ENCODE assay signal across 20 cellular contexts in the genomic region with DNA sequence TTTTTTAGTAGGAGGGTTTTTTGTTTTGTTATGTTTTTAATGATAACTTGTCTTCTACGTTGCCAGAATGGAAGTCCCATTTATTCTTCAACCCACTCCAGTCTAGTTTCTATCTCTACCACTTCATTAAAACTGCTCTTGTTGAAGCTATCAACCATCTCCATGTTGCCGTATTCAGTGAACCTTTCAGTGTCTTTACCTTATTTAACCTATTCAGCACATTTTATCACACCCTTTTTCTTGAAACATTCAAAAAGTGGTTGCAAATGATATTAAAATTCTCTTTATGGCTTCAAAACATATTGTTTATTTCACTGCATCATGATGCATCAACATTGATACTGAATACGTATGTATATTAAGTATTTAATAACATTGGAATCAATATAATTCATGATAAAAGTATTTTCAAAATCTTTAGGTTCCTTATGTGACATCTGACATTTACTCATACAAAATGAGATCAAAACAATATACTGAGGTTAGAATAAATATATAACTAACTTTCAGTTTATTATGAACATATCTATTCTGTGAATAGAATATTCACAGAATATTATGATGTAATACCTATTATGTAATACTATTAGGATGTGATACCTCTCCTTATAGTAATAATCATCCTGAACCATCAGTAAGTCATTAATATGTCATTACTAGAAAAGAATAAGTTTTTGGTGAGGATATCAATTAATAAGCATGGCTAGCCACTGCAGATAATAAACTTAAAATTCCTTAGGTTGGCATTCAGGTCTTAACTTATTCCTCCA. TPM values are rescaled to one million over a fixed set of nuclear protein-coding genes. Genes with fewer than 3 reads are reported as not detected.
A peak's percentile ranks its signal among the peaks of the same experiment; 100 is the strongest.
DNase-seq lines count a peak whose midpoint lies in the region; ATAC-seq, FAIRE-seq and TF ChIP-seq lines count a peak whose summit lies in the region.
"Had no signal": no experiment of that assay in that cellular context is flagged by ENCODE, and none has a peak within 500 bp of the region (broad histone marks: within the 10 kb centered on the region; RNA-seq: fewer than 3 reads in every experiment).

No MANE protein-coding gene starts in this region.

- H3K4me3 ChIP-seq in A549, result no peak overlapping the region
- no peak overlapping the region for H3K4me3 ChIP-seq in HEK293 (ENCODE audit: low read depth, low read length)
- no peak overlapping the region for H3K4me3 ChIP-seq in K562
- no peak overlapping the region for H3K4me3 ChIP-seq in small intestine (ENCODE audit: low read depth in 1 of 2, low read length in 2 of 2)
- H3K4me3 ChIP-seq in H7 (ENCODE audit: insufficient read depth, low read depth, low read length), result no peak overlapping the region
- H3K4me3 ChIP-seq: BLaER1 treated with 17β-estradiol and CSF1 and Interleukin-3, amounts not matched to agents 10 nM and 100 nM; GM12878; GM23338; HAP-1 had no signal

- peaks cover 3 to 8% of the 10 kb centered on the region in 2 experiments; a peak in 1 of 5 replicates for H3K27me3 ChIP-seq in K562 (ENCODE audit: control insufficient read depth in 2 of 2, insufficient read depth in 2 of 2, low read length in 2 of 2)
- no peaks in the 10 kb centered on the region for H3K27me3 ChIP-seq in small intestine (ENCODE audit: control insufficient read depth in 2 of 2, insufficient read depth in 2 of 2, low read length in 2 of 2)
- no peaks in the 10 kb centered on the region; the same call in 1 of the 2 replicates for H3K27me3 ChIP-seq in H7 (ENCODE audit: control insufficient read depth, insufficient read depth, low read length)
- H3K27me3 ChIP-seq: BLaER1 treated with 17β-estradiol and CSF1 and Interleukin-3, amounts not matched to agents 10 nM and 100 nM had no signal

- no peak for TF ChIP-seq POLR2A in A549 (IDR thresholded peaks at IDR 0.05; ENCODE audit: low read length)
- no peak for TF ChIP-seq POLR2A in K562 (conservative IDR thresholded peaks at IDR 0.05)

- H3K27ac ChIP-seq in A549 (no peak overlapping the region), HEK293 (ENCODE audit: extremely low read depth, low read depth, low read length) (no peak overlapping the region), K562 (ENCODE audit: extremely low read depth, low read depth, low read length) (no peak overlapping the region), small intestine (ENCODE audit: low read depth in 1 of 2, low read length in 1 of 2) (no peak overlapping the region)
- H3K27ac ChIP-seq: BLaER1 treated with 17β-estradiol and CSF1 and Interleukin-3, amounts not matched to agents 10 nM and 100 nM had no signal

- WGBS in A549 (ENCODE audit: missing lambda C conversion rate), result 35% methylated on average over 3 of the region's 3 CpGs
- WGBS in K562 (ENCODE audit: insufficient coverage, low coverage, missing lambda C conversion rate), result 4% methylated on average over 3 of the region's 3 CpGs
- WGBS in small intestine, 3 donors, result 74 to 78% (median 76%) methylated on average over 3 of the region's 3 CpGs

- no peak overlapping the region for H3K9ac ChIP-seq in K562 (ENCODE audit: insufficient read depth in 1 of 2, low read depth in 2 of 2, low read length in 2 of 2)
- H3K9ac ChIP-seq: BLaER1 treated with 17β-estradiol and CSF1 and Interleukin-3, amounts not matched to agents 10 nM and 100 nM had no signal

- no peak for TF ChIP-seq CTCF in A549 (IDR thresholded peaks at IDR 0.05)
- no peak for TF ChIP-seq CTCF in HEK293 (tag by site-specific recombination; IDR thresholded peaks at IDR 0.05)
- TF ChIP-seq CTCF in K562 (IDR thresholded peaks at IDR 0.05 in 2 of 3, conservative IDR thresholded peaks at IDR 0.05 in 1 of 3; ENCODE audit: insufficient read depth in 2 of 3, low read depth in 1 of 3, low read length in 3 of 3), result no peak

- H4K20me1 ChIP-seq in K562 (replicated peaks; ENCODE audit: control insufficient read depth, insufficient read depth, low read length), result no peaks in the 10 kb centered on the region
- H4K20me1 ChIP-seq: BLaER1 treated with 17β-estradiol and CSF1 and Interleukin-3, amounts not matched to agents 10 nM and 100 nM had no signal

- FAIRE-seq in A549 (lab: Jason Lieb, UNC), result peak; percentile 68
- FAIRE-seq in K562 (lab: Jason Lieb, UNC), result no peak
- peak; percentile 26 for FAIRE-seq in small intestine (lab: Jason Lieb, UNC)
- FAIRE-seq in frontal cortex (lab: Jason Lieb, UNC), result no peak
- FAIRE-seq: GM12878, GM19239 had no signal

- TF ChIP-seq EP300 in A549 (IDR thresholded peaks at IDR 0.05) (no peak), K562 (IDR thresholded peaks at IDR 0.05; ENCODE audit: low read length) (no peak)

- POLR2A ChIA-PET in A549 (lab: Yijun Ruan, JAX) (no interaction called here), HEK293 (lab: Yijun Ruan, JAX) (no interaction called here), K562 (lab: Yijun Ruan, JAX) (no interaction called here)

- no peaks in the 10 kb centered on the region for H3K79me2 ChIP-seq in K562 (ENCODE audit: control insufficient read depth, insufficient read depth, low read length)

- H2AFZ ChIP-seq in K562 (ENCODE audit: low read depth, low read length), result no peak overlapping the region
- H2AFZ ChIP-seq: GM23338 had no signal

- in situ Hi-C loops in K562 (cut with MboI), result no loop called here

- TF ChIP-seq RAD21 in A549 (conservative IDR thresholded peaks at IDR 0.05 in 1 of 2, IDR thresholded peaks at IDR 0.05 in 1 of 2) (no peak), K562 (CRISPR knock-in tag; conservative IDR thresholded peaks at IDR 0.05 in 1 of 2, IDR thresholded peaks at IDR 0.05 in 1 of 2) (no peak)

- no peaks in the 10 kb centered on the region for H3K36me3 ChIP-seq in HEK293 (ENCODE audit: control insufficient read depth in 2 of 2, insufficient read depth in 1 of 2, low read length in 2 of 2)
- H3K36me3 ChIP-seq in K562 (ENCODE audit: control insufficient read depth, insufficient read depth, low read length), result no peaks in the 10 kb centered on the region
- H3K36me3 ChIP-seq in small intestine (ENCODE audit: control insufficient read depth in 2 of 2, insufficient read depth in 2 of 2, low read length in 2 of 2), result no peaks in the 10 kb centered on the region
- no peaks in the 10 kb centered on the region for H3K36me3 ChIP-seq in H7 (replicated peaks; ENCODE audit: control insufficient read depth, insufficient read depth, low read length)
- H3K36me3 ChIP-seq: BE2C; BLaER1 treated with 17β-estradiol and CSF1 and Interleukin-3, amounts not matched to agents 10 nM and 100 nM; HAP-1 had no signal

- no TSS peak for BruUV-seq in K562 (replicated peaks; lab: Mats Ljungman, UMichigan)

- intact Hi-C loops in K562 (cut with micrococcal nuclease) (no loop called here), posterior cingulate gyrus (cut with DNase I) (no loop called here)

- H3K9me3 ChIP-seq in A549 (no peaks in the 10 kb centered on the region), HEK293 (ENCODE audit: control insufficient read depth, insufficient read depth, low read depth, low read length) (no peaks in the 10 kb centered on the region), K562 (replicated peaks; ENCODE audit: control insufficient read depth, insufficient read depth, low read depth, low read length) (no peaks in the 10 kb centered on the region), small intestine (ENCODE audit: control insufficient read depth, low read depth) (no peaks in the 10 kb centered on the region)
- H3K9me3 ChIP-seq: BE2C, HAP-1 had no signal

- H3K4me1 ChIP-seq in A549 (no peaks in the 10 kb centered on the region), HEK293 (ENCODE audit: control insufficient read depth, insufficient read depth, low read length) (no peaks in the 10 kb centered on the region), K562 (replicated peaks in 1 of 2; ENCODE audit: control insufficient read depth in 2 of 2, insufficient read depth in 2 of 2, low read length in 2 of 2) (no peaks in the 10 kb centered on the region), small intestine (ENCODE audit: control insufficient read depth in 2 of 2, insufficient read depth in 1 of 2, low read depth in 1 of 2, low read length in 1 of 2) (no peaks in the 10 kb centered on the region)
- H3K4me1 ChIP-seq: BE2C, HAP-1 had no signal

- H3K9me1 ChIP-seq in K562 (ENCODE audit: control insufficient read depth, insufficient read depth, low read length), result no peaks in the 10 kb centered on the region

- DNase-seq in A549 (ENCODE audit: low read depth in 1 of 2, low spot score in 1 of 2), result no peak
- no peak for DNase-seq in K562 (ENCODE audit: extremely low read depth in 1 of 4, low spot score in 3 of 4)
- no peak for DNase-seq in small intestine
- DNase-seq in DMS53 (lab: John Stamatoyannopoulos, UW), result no peak
- DNase-seq in H7, result no peak
- DNase-seq in posterior cingulate gyrus, result no peak
- no peak for DNase-seq in frontal cortex (ENCODE audit: low spot score in 2 of 2)
- DNase-seq: ACHN; AML-193; BE2C; CD4-positive, alpha-beta T cell; CD8-positive, alpha-beta memory T cell; DND-41; GDM1 had no signal

- H3K4me2 ChIP-seq in A549, result no peak overlapping the region
- H3K4me2 ChIP-seq in K562 (ENCODE audit: insufficient read depth, low read length), result no peak overlapping the region
- H3K4me2 ChIP-seq: BLaER1 treated with 17β-estradiol and CSF1 and Interleukin-3, amounts not matched to agents 10 nM and 100 nM; GM23338 had no signal

- ATAC-seq in A549 (no peak), K562 (no peak)
- ATAC-seq: GM12878 had no signal

- CTCF ChIA-PET in A549 (lab: Yijun Ruan, JAX), result interaction anchor here (1.0 to 3.9 kb wide), 3 partner anchors 10 to 402 kb away, joined by 3 to 14 read pairs (median 3); no protein-coding TSS in a partner anchor
- CTCF ChIA-PET in HEK293 (lab: Yijun Ruan, JAX), result interaction anchor here (0.6 to 0.7 kb wide), 5 partner anchors 12 to 279 kb away, joined by 3 read pairs; no protein-coding TSS in a partner anchor
- CTCF ChIA-PET in K562 (lab: Yijun Ruan, JAX; ENCODE audit: low intra/inter-chr PET ratio), result interaction anchor here (0.6 kb wide), 1 partner anchor 52 kb away, joined by 3 read pairs; no protein-coding TSS in a partner anchor

RNA-seq across cellular contexts. Expression of a gene that starts 52.0 kb away (rescaled TPM):
- polyA plus RNA-seq in A549 (2011; rRNA removed) (170 and 171 TPM in 2 replicates), A549 (2017; fragmentation: RNase III; extraction: RNeasy Plus Mini Kit Qiagen cat#74134 plus additional on column Dnase treatment) (71.7 to 76.1 TPM (median 76.0 TPM) in 3 replicates), K562 (2011; rRNA removed) (117 and 123 TPM in 2 replicates), K562 (2014; fragmentation: Illumina TruSeq; extraction: Trizol) (67.0 and 75.9 TPM in 2 replicates), K562 (2014; fragmentation: Nextera tagmentation; extraction: Ambion mirVana) (10 to 100 TPM; 30.1 to 41.2 TPM), K562 (2014; rRNA removed) (46.3 and 51.3 TPM in 2 replicates), small intestine (10 to 100 TPM; 28.6 to 62.1 (median 32.9) TPM)
- 55.4 and 62.7 TPM in 2 replicates for polyA plus RNA-seq in A549 (2012; cell fraction: cytosol; rRNA removed)
- 90.0 and 104 TPM in 2 replicates for polyA plus RNA-seq in A549 (2012; cell fraction: nucleus; rRNA removed)
- 264 and 283 TPM in 2 replicates for polyA minus RNA-seq in A549 (2011; rRNA and poly(A)+ RNA removed)
- 167 and 223 TPM in 2 replicates for total RNA-seq in K562 (2011; cell fraction: chromatin; rRNA removed; ENCODE audit: low replicate concordance)
- total RNA-seq in K562 (2011; cell fraction: nucleolus; rRNA removed), result 128 and 132 TPM in 2 replicates
- 127 and 128 TPM in 2 replicates for total RNA-seq in K562 (2011; cell fraction: nucleoplasm; rRNA removed)
- total RNA-seq in K562 (2014; rRNA removed) (48.0 and 53.6 TPM in 2 replicates), K562 (2014; rRNA removed; fragmentation: Illumina TruSeq; extraction: Trizol) (60.2 and 63.6 TPM in 2 replicates), K562 (2015; rRNA removed; fragmentation: Illumina TruSeq; extraction: Trizol) (66.2 and 68.0 TPM in 2 replicates), K562 (2021) (94.2 and 96.9 TPM in 2 replicates), frontal cortex (63.2 TPM)
- polyA plus RNA-seq in K562 (2011; cell fraction: cytosol; rRNA removed), result 62.0 and 83.9 TPM in 2 replicates
- 176 and 229 TPM in 2 replicates for polyA plus RNA-seq in K562 (2011; cell fraction: nucleus; rRNA removed)
- polyA plus RNA-seq in K562 (2012), result 45.6 and 52.9 TPM in 2 replicates
- polyA minus RNA-seq in K562 (2011; rRNA and poly(A)+ RNA removed), result 157 and 202 TPM in 2 replicates
- 61.0 and 68.0 TPM in 2 replicates for polyA minus RNA-seq in K562 (2011; cell fraction: cytosol; rRNA and poly(A)+ RNA removed)
- polyA minus RNA-seq in K562 (2011; cell fraction: nucleus; rRNA and poly(A)+ RNA removed), result 58.7 and 108 TPM in 2 replicates
- total RNA-seq in H7 (2014; rRNA removed; shearing (Covaris generic)), result 196 and 238 TPM in 2 replicates
